Comparison of ENCODE assay signal across 10 cellular contexts in the genomic region with DNA sequence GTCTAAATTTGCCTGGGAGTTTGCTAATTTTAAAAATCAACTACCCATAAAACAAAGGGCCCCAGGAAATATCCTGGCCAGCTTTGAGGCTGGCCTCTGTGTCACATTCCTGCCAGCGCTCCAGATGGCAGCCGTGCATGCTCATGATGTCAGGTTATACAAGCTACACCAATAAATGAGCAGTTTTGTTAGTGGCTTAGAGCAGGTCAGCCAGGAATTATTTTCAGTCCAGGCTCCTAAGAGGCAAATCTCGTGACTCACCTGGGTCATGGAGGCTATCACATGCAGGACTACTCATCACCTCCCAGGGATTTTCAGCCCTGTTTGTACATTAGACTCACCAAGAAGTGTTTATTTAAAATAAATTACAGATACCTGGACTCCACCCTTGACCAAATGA. TPM values are rescaled to one million over a fixed set of nuclear protein-coding genes. Genes with fewer than 3 reads are reported as not detected.
DNase-seq lines count a peak whose midpoint lies in the region; ATAC-seq, FAIRE-seq and TF ChIP-seq lines count a peak whose summit lies in the region.
"Had no signal": no experiment of that assay in that cellular context is flagged by ENCODE, and none has a peak within 500 bp of the region (broad histone marks: within the 10 kb centered on the region; RNA-seq: fewer than 3 reads in every experiment).

No MANE protein-coding gene starts in this region.

- H2BK12ac ChIP-seq in mesenchymal stem cell (ENCODE audit: low read length in 2 of 2): no peak overlapping the region

- no peak for TF ChIP-seq RAD21 in HepG2 (CRISPR knock-in tag; IDR thresholded peaks at IDR 0.05)

- no peak for ATAC-seq in HepG2
- ATAC-seq: effector memory CD8-positive, alpha-beta T cell had no signal

- POLR2A ChIA-PET in HepG2 (lab: Yijun Ruan, JAX): no interaction called here

- H3K4me2 ChIP-seq in HepG2 (ENCODE audit: low read depth, low read length): no peak overlapping the region
- H3K4me2 ChIP-seq in mesenchymal stem cell (ENCODE audit: low read length, poor library complexity, severe bottlenecking): no peak overlapping the region

- H4K8ac ChIP-seq in mesenchymal stem cell (ENCODE audit: low read length): no peak overlapping the region

- no peak overlapping the region for H3K18ac ChIP-seq in mesenchymal stem cell (ENCODE audit: low read depth in 1 of 2, low read length in 2 of 2)

- WGBS in HepG2 (ENCODE audit: low lambda C conversion rate): 92% methylated on average over 1 of the region's 3 CpGs
- WGBS in mesenchymal stem cell: 83% methylated on average over 3 of the region's 3 CpGs

- no peak for TF ChIP-seq CTCF in HepG2 (CRISPR knock-in tag; IDR thresholded peaks at IDR 0.05)

- no peaks in the 10 kb centered on the region for H4K20me1 ChIP-seq in HepG2 (ENCODE audit: insufficient read depth, low read length)

- no peak overlapping the region for H2AK5ac ChIP-seq in mesenchymal stem cell (ENCODE audit: low read length, severe bottlenecking)

- intact Hi-C loops in HepG2 (cut with micrococcal nuclease; ENCODE audit: unreplicated experiment): no loop called here

- no peak overlapping the region for H3K23ac ChIP-seq in mesenchymal stem cell (ENCODE audit: low read length in 2 of 2)

- H2BK120ac ChIP-seq in mesenchymal stem cell (ENCODE audit: low read depth, low read length): no peak overlapping the region

- H3K27ac ChIP-seq in HepG2 (ENCODE audit: extremely low read length, insufficient read depth, low read length): no peak overlapping the region
- H3K27ac ChIP-seq in mesenchymal stem cell (ENCODE audit: low read length, poor library complexity, severe bottlenecking): no peak overlapping the region

- H3K9me3 ChIP-seq in HepG2 (ENCODE audit: low read length) (no peaks in the 10 kb centered on the region), mesenchymal stem cell (ENCODE audit: control insufficient read depth, low read length) (no peaks in the 10 kb centered on the region)

- CTCF ChIA-PET in HepG2 (lab: Yijun Ruan, JAX; ENCODE audit: low intra/inter-chr PET ratio, low total read pairs): no interaction called here

- H3K4me3 ChIP-seq in HepG2 (replicated peaks in 1 of 3; ENCODE audit: insufficient read depth in 1 of 3, low read depth in 2 of 3, low read length in 3 of 3) (no peak overlapping the region), mesenchymal stem cell (ENCODE audit: insufficient read depth in 1 of 2, low read depth in 1 of 2, low read length in 2 of 2) (no peak overlapping the region)

- TF ChIP-seq EP300 in HepG2 (IDR thresholded peaks at IDR 0.05; ENCODE audit: low read depth in 2 of 2, low read length in 2 of 2) (no peak), HepG2 (CRISPR knock-in tag; IDR thresholded peaks at IDR 0.05; ENCODE audit: borderline replicate concordance) (no peak)

- no peak overlapping the region for H3K14ac ChIP-seq in mesenchymal stem cell (ENCODE audit: low read length in 2 of 2)

- H3K27me3 ChIP-seq in HepG2 (ENCODE audit: control insufficient read depth in 1 of 2, insufficient read depth in 2 of 2, low read length in 2 of 2) (no peaks in the 10 kb centered on the region), mesenchymal stem cell (ENCODE audit: control insufficient read depth in 1 of 2, insufficient read depth in 1 of 2, low read length in 2 of 2) (no peaks in the 10 kb centered on the region)

- no peak overlapping the region for H2BK5ac ChIP-seq in mesenchymal stem cell (ENCODE audit: low read depth, low read length, poor library complexity, severe bottlenecking)

- no peak overlapping the region for H3K4ac ChIP-seq in mesenchymal stem cell (ENCODE audit: low read depth in 1 of 2, low read length in 2 of 2)

- FAIRE-seq in HepG2 (lab: Jason Lieb, UNC): no peak

- H3K4me1 ChIP-seq in HepG2 (ENCODE audit: insufficient read depth, low read length): 0 out of 2 replicates have a peak, but pooled peaks cover 12% of the 10 kb centered on the region
- peaks cover 5% of the 10 kb centered on the region for H3K4me1 ChIP-seq in mesenchymal stem cell (ENCODE audit: control insufficient read depth, insufficient read depth, low read depth, low read length)

- H3K9ac ChIP-seq in HepG2 (ENCODE audit: insufficient read depth, low read depth, low read length) (no peak overlapping the region), mesenchymal stem cell (ENCODE audit: low read length) (no peak overlapping the region)

- H2AFZ ChIP-seq in HepG2 (ENCODE audit: low read length): no peak overlapping the region
- no peak overlapping the region for H2AFZ ChIP-seq in mesenchymal stem cell (ENCODE audit: low read depth, low read length)

- peak; percentile 20 for DNase-seq in COLO829 (ENCODE audit: low spot score)
- peak; percentile 73 for DNase-seq in NCI-H2196 (lab: John Stamatoyannopoulos, UW; ENCODE audit: unreplicated experiment)
- DNase-seq in cerebellum (ENCODE audit: low spot score): peak; percentile 92
- DNase-seq in HepG2 (ENCODE audit: low spot score): peak; percentile 14
- DNase-seq in activated CD4-positive, alpha-beta T cell treated with anti-CD3 and anti-CD28 coated beads, Interleukin-2, amount 50 U/mL, for 1 hour: no peak
- no peak for DNase-seq in NCI-H187 treated with DMSO at 0.1 percent for 48 hours (lab: John Stamatoyannopoulos, UW)
- DNase-seq in mesenchymal stem cell: no peak
- DNase-seq in stimulated activated CD4-positive, alpha-beta T cell treated with anti-CD3 and anti-CD28 coated beads, Interleukin-1b, Interleukin-23, amount 100 ng/mL, for 48 hours: no peak
- DNase-seq: activated T-cell treated with anti-CD3 and anti-CD28 coated beads, Interleukin-2, amount 50 U/mL, for 24 hours; effector memory CD8-positive, alpha-beta T cell had no signal

- in situ Hi-C loops in HepG2 (cut with HindIII; ENCODE audit: extremely low pct_ligation_motif_present, low pct_unique_long_range_greater_than_20kb): no loop called here

- H3K36me3 ChIP-seq in HepG2 (replicated peaks in 1 of 2; ENCODE audit: control insufficient read depth in 1 of 2, insufficient read depth in 2 of 2, low read length in 2 of 2) (peaks cover 0 to 3% of the 10 kb centered on the region in 2 experiments; a peak in 1 of 5 replicates), mesenchymal stem cell (ENCODE audit: control insufficient read depth in 1 of 2, insufficient read depth in 2 of 2, low read depth in 1 of 2, low read length in 2 of 2) (no peaks in the 10 kb centered on the region)

- TF ChIP-seq POLR2A in HepG2 (IDR thresholded peaks at IDR 0.05; ENCODE audit: insufficient read depth in 1 of 2, low read depth in 2 of 2, low read length in 2 of 2): no peak

- H2BK15ac ChIP-seq in mesenchymal stem cell (ENCODE audit: low read depth, poor library complexity, severe bottlenecking): no peak overlapping the region

- no peak overlapping the region for H4K91ac ChIP-seq in mesenchymal stem cell (ENCODE audit: low read length)

- H3K79me1 ChIP-seq in mesenchymal stem cell (replicated peaks; ENCODE audit: low read length, poor library complexity, severe bottlenecking): peaks cover 2% of the 10 kb centered on the region

- no TSS peak for BruUV-seq in HepG2 (replicated peaks; lab: Mats Ljungman, UMichigan)

- no peaks in the 10 kb centered on the region for H3K79me2 ChIP-seq in HepG2 (ENCODE audit: insufficient read depth, low read length)

TF ChIP-seq in HepG2, 621 proteins besides CTCF, POLR2A, EP300 and RAD21 (continues in another document):
- TF ChIP-seq ESRRA (CRISPR knock-in tag; IDR thresholded peaks at IDR 0.05; ENCODE audit: low read depth) (no peak), ZNF224 (CRISPR knock-in tag; IDR thresholded peaks at IDR 0.05) (no peak)

RNA-seq across cellular contexts. Expression of a gene that starts 31.7 kb away (rescaled TPM):
- total RNA-seq in cerebellum (11.7 TPM), HepG2 (2016; rRNA removed; fragmentation: Illumina TruSeq; extraction: Trizol) (14.2 and 32.1 TPM in 2 replicates)
- 6.1 and 6.5 TPM in 2 replicates for total RNA-seq in HepG2 (2016; cell fraction: cytosol; rRNA removed; fragmentation: Illumina TruSeq; extraction: Trizol; ENCODE audit: low read depth)
- total RNA-seq in HepG2 (2016; cell fraction: insoluble cytoplasmic fraction; rRNA removed; fragmentation: Illumina TruSeq; extraction: Trizol): 12.7 and 32.7 TPM in 2 replicates
- 6.4 and 8.1 TPM in 2 replicates for total RNA-seq in HepG2 (2016; cell fraction: membrane; rRNA removed; fragmentation: Illumina TruSeq; extraction: Trizol)
- 44.8 and 49.9 TPM in 2 replicates for total RNA-seq in HepG2 (2016; cell fraction: nucleus; rRNA removed; fragmentation: Illumina TruSeq; extraction: Trizol)
- 37.3 and 40.2 TPM in 2 replicates for polyA plus RNA-seq in HepG2 (2011; rRNA removed)
- polyA plus RNA-seq in HepG2 (2011; cell fraction: cytosol; rRNA removed): 17.9 and 27.7 TPM in 2 replicates
- polyA plus RNA-seq in HepG2 (2011; cell fraction: nucleus; rRNA removed): 33.5 and 40.4 TPM in 2 replicates
- polyA plus RNA-seq in HepG2 (2012): 28.3 and 31.8 TPM in 2 replicates
- polyA plus RNA-seq in HepG2 (2016; cell fraction: cytosol; fragmentation: Illumina TruSeq; extraction: Trizol; ENCODE audit: low read depth): 2.9 TPM in 2 replicates
- polyA plus RNA-seq in HepG2 (2016; cell fraction: insoluble cytoplasmic fraction; fragmentation: Illumina TruSeq; extraction: Trizol; ENCODE audit: low read depth): 14.3 and 16.5 TPM in 2 replicates
- 3.8 and 5.3 TPM in 2 replicates for polyA plus RNA-seq in HepG2 (2016; cell fraction: membrane; fragmentation: Illumina TruSeq; extraction: Trizol; ENCODE audit: low read depth)
- 75.9 and 82.4 TPM in 2 replicates for polyA plus RNA-seq in HepG2 (2016; cell fraction: nucleus; fragmentation: Illumina TruSeq; extraction: Trizol; ENCODE audit: insufficient read depth, low read depth)
- 15.6 and 65.9 TPM in 2 replicates for polyA minus RNA-seq in HepG2 (2011; rRNA and poly(A)+ RNA removed; ENCODE audit: low replicate concordance)
- polyA minus RNA-seq in HepG2 (2011; cell fraction: cytosol; rRNA and poly(A)+ RNA removed): 12.3 and 20.1 TPM in 2 replicates
- 36.6 and 51.0 TPM in 2 replicates for polyA minus RNA-seq in HepG2 (2011; cell fraction: nucleus; rRNA and poly(A)+ RNA removed)
- polyA plus RNA-seq in mesenchymal stem cell (2013, experiment 1 of 2): 7.3 TPM
- 8.5 TPM for polyA plus RNA-seq in mesenchymal stem cell (2013, experiment 2 of 2)

Comparison
In these comparisons a context has a peak if more than half of its experiments do, and no peak if none do; other contexts are left out.
1. DNase-seq: peak in COLO829 (single experiment), NCI-H2196 (single experiment), cerebellum (single experiment) and HepG2 (single experiment); none in activated CD4-positive, alpha-beta T cell treated with anti-CD3 and anti-CD28 coated beads, Interleukin-2, amount 50 U/mL, for 1 hour (single experiment), NCI-H187 treated with DMSO at 0.1 percent for 48 hours (single experiment), mesenchymal stem cell (single experiment) and stimulated activated CD4-positive, alpha-beta T cell treated with anti-CD3 and anti-CD28 coated beads, Interleukin-1b, Interleukin-23, amount 100 ng/mL, for 48 hours (single experiment).